Comparison of ENCODE assay signal across 8 cellular contexts in the genomic region with DNA sequence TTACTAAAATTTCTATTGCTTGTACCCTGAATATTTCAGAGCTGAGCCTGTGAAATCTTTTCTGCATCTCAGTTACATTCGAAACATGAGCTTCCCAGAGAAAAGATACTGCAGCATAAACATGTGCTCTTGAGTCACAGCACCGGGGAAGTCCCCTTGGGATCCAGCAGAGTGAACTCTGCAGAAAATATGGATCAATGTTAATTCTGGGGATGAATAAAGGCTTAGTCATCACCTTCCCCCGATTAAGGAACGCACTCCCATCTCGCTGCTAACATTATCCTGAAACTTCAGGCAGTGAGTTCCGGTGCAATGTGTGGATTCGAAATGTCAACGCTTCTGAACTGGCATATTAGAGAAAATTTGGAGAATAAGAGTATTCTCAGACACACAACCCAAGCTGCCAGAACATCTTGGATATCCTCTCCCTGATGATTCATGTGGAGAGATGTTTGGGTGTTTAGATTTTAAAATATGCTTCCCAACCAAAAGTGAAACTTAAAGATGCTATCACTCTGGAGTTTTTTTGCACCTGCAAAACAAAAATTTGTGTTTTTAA.
A peak's percentile ranks its signal among the peaks of the same experiment; 100 is the strongest.
DNase-seq lines count a peak whose midpoint lies in the region; ATAC-seq lines count a peak whose summit lies in the region.

No MANE protein-coding gene starts in this region.

- peak; percentile 47 for DNase-seq in Right ventricle myocardium superior
- no peak for DNase-seq in Right ventricle myocardium inferior (ENCODE audit: missing footprints)
- no peak for DNase-seq in activated naive CD8-positive, alpha-beta T cell treated with anti-CD3 and anti-CD28 coated beads, Interleukin-2, amount 10 ng/mL, durations not matched to agents 7 days and 5 days
- peak; percentile 96 for DNase-seq in iris pigment epithelial cell (ENCODE audit: low read depth)
- no peak for DNase-seq in OCI-M2 (lab: John Stamatoyannopoulos, UW; ENCODE audit: unreplicated experiment)
- DNase-seq in SKM-1 (lab: John Stamatoyannopoulos, UW; ENCODE audit: unreplicated experiment) = no peak

- no peaks in the 10 kb centered on the region for H3K9me3 ChIP-seq in subcutaneous abdominal adipose tissue (ENCODE audit: control insufficient read depth in 5 of 5, low read length in 5 of 5)

- H3K4me3 Mint-ChIP-seq in activated naive CD8-positive, alpha-beta T cell treated with anti-CD3 and anti-CD28 coated beads, Interleukin-2, amount 10 ng/mL, durations not matched to agents 7 days and 5 days = peak overlapping the region; percentile 70

- no peaks in the 10 kb centered on the region for H3K27me3 ChIP-seq in subcutaneous abdominal adipose tissue (ENCODE audit: control insufficient read depth in 5 of 5, insufficient read depth in 4 of 5, low read length in 5 of 5)

- intact Hi-C loops in Right ventricle myocardium superior (cut with DNase I) (loop anchor here (10.0 kb wide), 1 partner anchor 99 kb away; no protein-coding TSS in a partner anchor), Right ventricle myocardium inferior (cut with DNase I) (loop anchor here (2.0 kb wide), 2 partner anchors 39 to 265 kb away; partner anchors contain the start of genes CASP3 and PRIMPOL)

- H3K27me3 Mint-ChIP-seq in activated naive CD8-positive, alpha-beta T cell treated with anti-CD3 and anti-CD28 coated beads, Interleukin-2, amount 10 ng/mL, durations not matched to agents 7 days and 5 days = no peaks in the 10 kb centered on the region

- H3K9me3 Mint-ChIP-seq in activated naive CD8-positive, alpha-beta T cell treated with anti-CD3 and anti-CD28 coated beads, Interleukin-2, amount 10 ng/mL, durations not matched to agents 7 days and 5 days = peaks cover 6% of the 10 kb centered on the region

- H3K27ac Mint-ChIP-seq in activated naive CD8-positive, alpha-beta T cell treated with anti-CD3 and anti-CD28 coated beads, Interleukin-2, amount 10 ng/mL, durations not matched to agents 7 days and 5 days = peak overlapping the region; percentile 85

- H3K4me3 ChIP-seq in subcutaneous abdominal adipose tissue (ENCODE audit: low read depth in 1 of 5, low read length in 5 of 5) = peak overlapping the region; percentile 24 to 66 (median 55)

- POLR2A ChIA-PET in activated naive CD8-positive, alpha-beta T cell treated with anti-CD3 and anti-CD28 coated beads, Interleukin-2, amount 10 ng/mL, durations not matched to agents 7 days and 5 days (lab: Charles Lee) = interaction anchor here (1.2 to 3.2 kb wide), 7 partner anchors 31 to 91 kb away, joined by 3 to 11 read pairs (median 4); partner anchors contain the start of gene IRF2

- ATAC-seq in Right ventricle myocardium superior (ENCODE audit: poor library complexity) (peak; percentile 15), Right ventricle myocardium inferior (no peak), GM21737 (IDR thresholded peaks at IDR 0.05; ENCODE audit: unreplicated experiment) (no peak)
- ATAC-seq in activated naive CD8-positive, alpha-beta T cell treated with anti-CD3 and anti-CD28 coated beads, Interleukin-2, amount 10 ng/mL, durations not matched to agents 7 days and 5 days (ENCODE audit: low read depth) = no peak

- peaks cover 35% of the 10 kb centered on the region for H3K36me3 Mint-ChIP-seq in activated naive CD8-positive, alpha-beta T cell treated with anti-CD3 and anti-CD28 coated beads, Interleukin-2, amount 10 ng/mL, durations not matched to agents 7 days and 5 days

- peak overlapping the region in 4 of 5 donors; percentile 31 to 66 (median 37) for H3K9ac ChIP-seq in subcutaneous abdominal adipose tissue (ENCODE audit: low read length in 5 of 5)

- H3K4me1 ChIP-seq in subcutaneous abdominal adipose tissue (ENCODE audit: control insufficient read depth in 5 of 5, insufficient read depth in 5 of 5, low read length in 5 of 5) = peaks cover 12 to 60% (median 59%) of the 10 kb centered on the region in 5 donors

- H3K27ac ChIP-seq in subcutaneous abdominal adipose tissue (ENCODE audit: low read depth, low read length) = peak overlapping the region; percentile 94

- H3K4me1 Mint-ChIP-seq in activated naive CD8-positive, alpha-beta T cell treated with anti-CD3 and anti-CD28 coated beads, Interleukin-2, amount 10 ng/mL, durations not matched to agents 7 days and 5 days = peaks cover 57% of the 10 kb centered on the region

- H3K36me3 ChIP-seq in subcutaneous abdominal adipose tissue (ENCODE audit: control insufficient read depth in 5 of 5, insufficient read depth in 5 of 5, low read length in 5 of 5) = peaks cover 0 to 20% (median 13%) of the 10 kb centered on the region in 5 donors

Comparison
In these comparisons a context has a peak if more than half of its experiments do, and no peak if none do; other contexts are left out.
1. DNase-seq: peak in Right ventricle myocardium superior (single experiment) and iris pigment epithelial cell (single experiment); none in Right ventricle myocardium inferior (single experiment), activated naive CD8-positive, alpha-beta T cell treated with anti-CD3 and anti-CD28 coated beads, Interleukin-2, amount 10 ng/mL, durations not matched to agents 7 days and 5 days (single experiment), OCI-M2 (single experiment) and SKM-1 (single experiment).